ENCODE assay signal across 18 cellular contexts in genomic region chr6:148629197-148629909, GRCh38.
DNase-seq lines count a peak whose midpoint lies in the region; ATAC-seq and TF ChIP-seq lines count a peak whose summit lies in the region.
"Had no signal": no experiment of that assay in that cellular context is flagged by ENCODE, and none has a peak within 500 bp of the region (broad histone marks: within the 10 kb centered on the region; RNA-seq: fewer than 3 reads in every experiment).

No MANE protein-coding gene starts in this region.

- H3K36me3 ChIP-seq in ACC112 (ENCODE audit: insufficient read depth, low read length) (no peaks in the 10 kb centered on the region), hepatocyte (replicated peaks; ENCODE audit: insufficient read depth, low read depth) (no peaks in the 10 kb centered on the region)
- H3K36me3 ChIP-seq: cardiac muscle cell, HAP-1, right lobe of liver, upper lobe of left lung had no signal

- peak overlapping the region; percentile 22 for H3K4me2 ChIP-seq in hepatocyte

- H3K4me3 ChIP-seq in ACC112 (ENCODE audit: low read depth, low read length) (peak overlapping the region; percentile 21; the same call in 1 of the 2 replicates), hepatocyte (no peak overlapping the region)
- H3K4me3 ChIP-seq: cardiac muscle cell, HAP-1, right lobe of liver, upper lobe of left lung had no signal

- DNase-seq in NCI-H345 (lab: John Stamatoyannopoulos, UW): peak; percentile 69
- DNase-seq in hepatocyte (ENCODE audit: low spot score): no peak
- DNase-seq in activated gamma-delta T cell treated with Interleukin-2 at 50 U/mL for 16 hours: no peak
- no peak for DNase-seq in amygdala (lab: John Stamatoyannopoulos, UW)
- no peak for DNase-seq in NK-92 (lab: John Stamatoyannopoulos, UW; ENCODE audit: unreplicated experiment)
- DNase-seq: activated T-cell treated with anti-CD3 and anti-CD28 coated beads, Interleukin-2, amount 50 U/mL, for 4 hours; AML-193; immature natural killer cell; KBM-7; NCI-H2227 treated with DMSO at 0.1 percent for 48 hours; right lobe of liver; SHP77; upper lobe of left lung had no signal

- no peaks in the 10 kb centered on the region for H3K9me2 ChIP-seq in hepatocyte (replicated peaks; ENCODE audit: insufficient read depth)

- ATAC-seq in GM18519 (IDR thresholded peaks at IDR 0.05; ENCODE audit: low FRiP score, unreplicated experiment) (peak; percentile 47), GM21515 (IDR thresholded peaks at IDR 0.05; ENCODE audit: unreplicated experiment) (no peak)
- ATAC-seq: right lobe of liver had no signal

- no peaks in the 10 kb centered on the region for H4K20me1 ChIP-seq in hepatocyte (ENCODE audit: insufficient read depth, poor library complexity, severe bottlenecking)

- H3K27ac ChIP-seq in ACC112 (ENCODE audit: low read depth, low read length) (no peak overlapping the region), hepatocyte (no peak overlapping the region)
- H3K27ac ChIP-seq: cardiac muscle cell, right lobe of liver, upper lobe of left lung had no signal

- peak overlapping the region; percentile 50 for H2AFZ ChIP-seq in ACC112 (ENCODE audit: low read length, unreplicated experiment)
- peak overlapping the region; percentile 12 for H2AFZ ChIP-seq in hepatocyte

- 26% methylated on average over 2 of the region's 2 CpGs for WGBS in hepatocyte (ENCODE audit: low lambda C conversion rate, missing lambda C conversion rate)

- H3K9me3 ChIP-seq in hepatocyte (ENCODE audit: low read depth): no peaks in the 10 kb centered on the region
- H3K9me3 ChIP-seq: HAP-1, right lobe of liver, upper lobe of left lung had no signal

- H3K27me3 ChIP-seq in ACC112 (ENCODE audit: insufficient read depth, low read length): no peaks in the 10 kb centered on the region
- no peaks in the 10 kb centered on the region for H3K27me3 ChIP-seq in hepatocyte
- H3K27me3 ChIP-seq: cardiac muscle cell, right lobe of liver, upper lobe of left lung had no signal

- no peaks in the 10 kb centered on the region for H3K79me2 ChIP-seq in ACC112 (ENCODE audit: control insufficient read depth, insufficient read depth, low read length, unreplicated experiment)
- H3K79me2 ChIP-seq in hepatocyte: no peaks in the 10 kb centered on the region

- H3K4me1 ChIP-seq in ACC112 (ENCODE audit: control insufficient read depth, insufficient read depth, low read length, unreplicated experiment): peaks cover 13% of the 10 kb centered on the region
- H3K4me1 ChIP-seq in hepatocyte (ENCODE audit: insufficient read depth): peaks cover 12% of the 10 kb centered on the region
- H3K4me1 ChIP-seq: HAP-1, right lobe of liver had no signal

- TF ChIP-seq CTCF in hepatocyte (IDR thresholded peaks at IDR 0.05; ENCODE audit: poor library complexity): no peak
